9 cellular contexts compared by ENCODE assay signal in the genomic region with DNA sequence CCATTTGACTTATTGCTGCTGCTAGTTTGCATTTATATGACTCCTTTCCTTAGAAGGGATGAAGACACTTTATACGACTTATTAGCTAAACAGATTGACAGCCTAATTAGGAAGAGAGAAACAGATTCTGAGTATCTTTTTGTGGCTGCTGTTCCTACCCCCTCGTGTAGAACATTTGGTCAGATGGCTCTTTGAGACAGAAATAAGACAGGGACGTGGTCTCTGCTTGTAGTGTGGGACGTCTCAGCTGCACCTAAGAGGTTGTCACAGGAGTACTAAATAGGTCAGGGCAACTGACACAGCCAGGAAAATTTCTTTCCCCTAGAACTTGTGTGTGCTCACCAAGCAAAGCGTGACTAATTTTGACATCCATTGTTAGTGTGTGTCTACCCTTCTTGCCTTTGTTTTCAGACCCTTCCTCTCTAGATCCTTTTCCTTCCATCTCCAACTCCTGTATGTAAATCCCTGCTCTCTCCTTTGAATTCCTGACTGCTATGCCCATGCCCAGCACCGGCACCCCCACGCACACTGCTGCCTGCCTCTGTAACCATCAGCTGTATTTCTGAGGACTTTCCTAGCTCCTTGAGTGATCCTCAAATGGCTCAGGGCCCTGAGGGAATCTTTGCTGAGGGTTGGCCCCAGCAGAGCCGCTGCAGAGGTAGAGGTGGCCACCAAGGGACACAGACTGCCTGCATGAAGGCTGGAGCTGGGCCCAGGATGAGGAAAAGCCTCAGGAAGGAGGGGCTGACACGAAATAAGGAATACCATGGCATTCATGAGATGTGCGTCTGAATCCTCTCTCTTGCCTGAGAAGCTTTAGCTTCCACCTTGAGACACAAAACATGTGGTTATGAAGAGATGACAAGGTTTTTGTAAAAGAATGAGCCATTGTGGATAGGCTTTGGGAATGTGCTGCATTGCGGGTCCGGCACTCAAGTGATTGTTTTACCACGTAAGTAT.
DNase-seq lines count a peak whose midpoint lies in the region; ATAC-seq and TF ChIP-seq lines count a peak whose summit lies in the region.
"Had no signal": no experiment of that assay in that cellular context is flagged by ENCODE, and none has a peak within 500 bp of the region (broad histone marks: within the 10 kb centered on the region; RNA-seq: fewer than 3 reads in every experiment).

No MANE protein-coding gene starts in this region.

- CTCF ChIA-PET in activated CD4-positive, alpha-beta T cell treated with anti-CD3 and anti-CD28 coated beads for 36 hours (lab: Charles Lee), result interaction anchor here (0.5 to 4.5 kb wide), 10 partner anchors 8 to 584 kb away, joined by 3 to 25 read pairs (median 4); no protein-coding TSS in a partner anchor
- CTCF ChIA-PET in activated CD8-positive, alpha-beta T cell treated with anti-CD3 and anti-CD28 coated beads for 36 hours (lab: Charles Lee), result interaction anchor here (1.4 to 2.5 kb wide), 3 partner anchors 22 to 64 kb away, joined by 3 to 8 read pairs (median 6); no protein-coding TSS in a partner anchor

- no peaks in the 10 kb centered on the region for H3K9me3 Mint-ChIP-seq in activated CD4-positive, alpha-beta T cell treated with anti-CD3 and anti-CD28 coated beads for 36 hours (ENCODE audit: low read depth)
- H3K9me3 Mint-ChIP-seq in activated CD8-positive, alpha-beta T cell treated with anti-CD3 and anti-CD28 coated beads for 36 hours, result no peaks in the 10 kb centered on the region
- no peaks in the 10 kb centered on the region for H3K9me3 Mint-ChIP-seq in nephron progenitor cell

- peak overlapping the region; percentile 84 for H3K4me3 Mint-ChIP-seq in activated CD4-positive, alpha-beta T cell treated with anti-CD3 and anti-CD28 coated beads for 36 hours
- H3K4me3 Mint-ChIP-seq in activated CD8-positive, alpha-beta T cell treated with anti-CD3 and anti-CD28 coated beads for 36 hours, result peak overlapping the region; percentile 79
- peak overlapping the region; percentile 20 for H3K4me3 Mint-ChIP-seq in nephron progenitor cell

- POLR2A ChIA-PET in activated CD4-positive, alpha-beta T cell treated with anti-CD3 and anti-CD28 coated beads for 36 hours (lab: Charles Lee), result interaction anchor here (0.7 to 2.7 kb wide), 13 partner anchors 12 to 602 kb away, joined by 3 to 34 read pairs (median 4); no protein-coding TSS in a partner anchor
- POLR2A ChIA-PET in activated CD8-positive, alpha-beta T cell treated with anti-CD3 and anti-CD28 coated beads for 36 hours (lab: Charles Lee), result interaction anchor here (0.6 to 33.3 kb wide), 10 partner anchors 5 to 610 kb away, joined by 3 to 1006 read pairs (median 28); no protein-coding TSS in a partner anchor

- peak; percentile 34 for ATAC-seq in activated CD4-positive, alpha-beta T cell treated with anti-CD3 and anti-CD28 coated beads for 36 hours
- ATAC-seq in GM21576 (IDR thresholded peaks at IDR 0.05; ENCODE audit: unreplicated experiment) (peak; percentile 46), GM19395 (IDR thresholded peaks at IDR 0.05; ENCODE audit: unreplicated experiment) (no peak)
- ATAC-seq in activated CD8-positive, alpha-beta T cell treated with anti-CD3 and anti-CD28 coated beads for 36 hours, result peak; percentile 38

- intact Hi-C loops in activated CD4-positive, alpha-beta T cell treated with anti-CD3 and anti-CD28 coated beads for 36 hours (cut with DNase I, micrococcal nuclease), result loop anchor here (1.0 to 10.0 kb wide), 11 partner anchors 13 to 1029 kb away; a partner anchor contains a TSS
- intact Hi-C loops in activated CD8-positive, alpha-beta T cell treated with anti-CD3 and anti-CD28 coated beads for 36 hours (cut with micrococcal nuclease), result no loop called here

- H3K36me3 Mint-ChIP-seq in activated CD4-positive, alpha-beta T cell treated with anti-CD3 and anti-CD28 coated beads for 36 hours (ENCODE audit: low read depth), result peaks cover 93% of the 10 kb centered on the region
- peaks cover 93% of the 10 kb centered on the region for H3K36me3 Mint-ChIP-seq in activated CD8-positive, alpha-beta T cell treated with anti-CD3 and anti-CD28 coated beads for 36 hours (ENCODE audit: low read depth)
- H3K36me3 Mint-ChIP-seq in nephron progenitor cell (ENCODE audit: low read depth), result no peaks in the 10 kb centered on the region

- no peak for TF ChIP-seq CTCF in activated CD8-positive, alpha-beta T cell treated with anti-CD3 and anti-CD28 coated beads for 36 hours (IDR thresholded peaks at IDR 0.05)
- TF ChIP-seq CTCF in nephron progenitor cell (IDR thresholded peaks at IDR 0.05), result no peak

- peaks cover 33% of the 10 kb centered on the region for H3K4me1 Mint-ChIP-seq in activated CD4-positive, alpha-beta T cell treated with anti-CD3 and anti-CD28 coated beads for 36 hours
- peaks cover 12% of the 10 kb centered on the region for H3K4me1 Mint-ChIP-seq in activated CD8-positive, alpha-beta T cell treated with anti-CD3 and anti-CD28 coated beads for 36 hours (ENCODE audit: low read depth)
- H3K4me1 Mint-ChIP-seq in nephron progenitor cell, result peaks cover 68% of the 10 kb centered on the region

- peak; percentile 51 for DNase-seq in activated CD4-positive, alpha-beta T cell treated with anti-CD3 and anti-CD28 coated beads for 36 hours
- no peak for DNase-seq in activated CD4-positive, alpha-beta T cell treated with anti-CD3 and anti-CD28 coated beads for 1 hour
- DNase-seq in activated CD8-positive, alpha-beta T cell treated with anti-CD3 and anti-CD28 coated beads for 36 hours, result no peak
- DNase-seq in nephron progenitor cell (peak; percentile 19), H4 (ENCODE audit: low spot score) (no peak), glomerular visceral epithelial cell (ENCODE audit: extremely low spot score) (no peak)
- DNase-seq: tibial artery had no signal

- peak overlapping the region; percentile 98 for H3K27ac Mint-ChIP-seq in activated CD4-positive, alpha-beta T cell treated with anti-CD3 and anti-CD28 coated beads for 36 hours
- peak overlapping the region; percentile 96 for H3K27ac Mint-ChIP-seq in activated CD8-positive, alpha-beta T cell treated with anti-CD3 and anti-CD28 coated beads for 36 hours
- H3K27ac Mint-ChIP-seq in nephron progenitor cell, result peak overlapping the region; percentile 94

- no peaks in the 10 kb centered on the region for H3K27me3 Mint-ChIP-seq in activated CD4-positive, alpha-beta T cell treated with anti-CD3 and anti-CD28 coated beads for 36 hours
- no peaks in the 10 kb centered on the region for H3K27me3 Mint-ChIP-seq in activated CD8-positive, alpha-beta T cell treated with anti-CD3 and anti-CD28 coated beads for 36 hours
- peaks cover 6% of the 10 kb centered on the region for H3K27me3 Mint-ChIP-seq in nephron progenitor cell (ENCODE audit: low read depth, poor library complexity)

Comparison
In these comparisons a context has a peak if more than half of its experiments do, and no peak if none do; other contexts are left out.
1. DNase-seq: peak in activated CD4-positive, alpha-beta T cell treated with anti-CD3 and anti-CD28 coated beads for 36 hours (single experiment) and nephron progenitor cell (single experiment); none in activated CD4-positive, alpha-beta T cell treated with anti-CD3 and anti-CD28 coated beads for 1 hour (single experiment), activated CD8-positive, alpha-beta T cell treated with anti-CD3 and anti-CD28 coated beads for 36 hours (single experiment), H4 (single experiment) and glomerular visceral epithelial cell (single experiment).
2. H3K4me3 Mint-ChIP-seq: peak in every context shown above with its lines; median percentile 84 in activated CD4-positive, alpha-beta T cell treated with anti-CD3 and anti-CD28 coated beads for 36 hours; 79 in activated CD8-positive, alpha-beta T cell treated with anti-CD3 and anti-CD28 coated beads for 36 hours; 20 in nephron progenitor cell.
3. Peak in every context shown above with its lines, with median percentiles within 50 percentile points of each other: H3K27ac Mint-ChIP-seq.